ENCODE assay signal across 18 cellular contexts in genomic region chr3:117350386-117350785, GRCh38.
A peak's percentile ranks its signal among the peaks of the same experiment; 100 is the strongest.
DNase-seq lines count a peak whose midpoint lies in the region; ATAC-seq lines count a peak whose summit lies in the region.
"Had no signal": no experiment of that assay in that cellular context is flagged by ENCODE, and none has a peak within 500 bp of the region (broad histone marks: within the 10 kb centered on the region; RNA-seq: fewer than 3 reads in every experiment).

No MANE protein-coding gene starts in this region.

- no peaks in the 10 kb centered on the region for H3K36me3 Mint-ChIP-seq in activated CD4-positive, alpha-beta T cell treated with anti-CD3 and anti-CD28 coated beads for 36 hours (ENCODE audit: low read depth)
- H3K36me3 Mint-ChIP-seq in activated CD4-positive, alpha-beta memory T cell treated with anti-CD3 and anti-CD28 coated beads, Interleukin-2, amount 10 ng/mL, durations not matched to agents 7 days and 5 days (ENCODE audit: low read depth): no peaks in the 10 kb centered on the region

- H3K4me1 Mint-ChIP-seq in activated CD4-positive, alpha-beta T cell treated with anti-CD3 and anti-CD28 coated beads for 36 hours: no peaks in the 10 kb centered on the region
- H3K4me1 Mint-ChIP-seq in activated CD4-positive, alpha-beta memory T cell treated with anti-CD3 and anti-CD28 coated beads, Interleukin-2, amount 10 ng/mL, durations not matched to agents 7 days and 5 days: no peaks in the 10 kb centered on the region
- H3K4me1 Mint-ChIP-seq: B cell had no signal

- POLR2A ChIA-PET in activated CD4-positive, alpha-beta T cell treated with anti-CD3 and anti-CD28 coated beads for 36 hours (lab: Charles Lee): no interaction called here
- POLR2A ChIA-PET in activated CD4-positive, alpha-beta memory T cell treated with anti-CD3 and anti-CD28 coated beads, Interleukin-2, amount 10 ng/mL, durations not matched to agents 7 days and 5 days (lab: Charles Lee): no interaction called here

- intact Hi-C loops in activated CD4-positive, alpha-beta T cell treated with anti-CD3 and anti-CD28 coated beads for 36 hours (cut with DNase I, micrococcal nuclease): no loop called here

- no peaks in the 10 kb centered on the region for H3K9me3 Mint-ChIP-seq in activated CD4-positive, alpha-beta T cell treated with anti-CD3 and anti-CD28 coated beads for 36 hours (ENCODE audit: low read depth)
- no peaks in the 10 kb centered on the region for H3K9me3 Mint-ChIP-seq in activated CD4-positive, alpha-beta memory T cell treated with anti-CD3 and anti-CD28 coated beads, Interleukin-2, amount 10 ng/mL, durations not matched to agents 7 days and 5 days
- H3K9me3 Mint-ChIP-seq: GM23338 had no signal

- H3K27me3 Mint-ChIP-seq in activated CD4-positive, alpha-beta T cell treated with anti-CD3 and anti-CD28 coated beads for 36 hours: no peaks in the 10 kb centered on the region
- H3K27me3 Mint-ChIP-seq in activated CD4-positive, alpha-beta memory T cell treated with anti-CD3 and anti-CD28 coated beads, Interleukin-2, amount 10 ng/mL, durations not matched to agents 7 days and 5 days: no peaks in the 10 kb centered on the region
- H3K27me3 Mint-ChIP-seq: B cell; CD4-positive, alpha-beta T cell had no signal

- no peak overlapping the region for H3K4me3 Mint-ChIP-seq in activated CD4-positive, alpha-beta T cell treated with anti-CD3 and anti-CD28 coated beads for 36 hours
- no peak overlapping the region for H3K4me3 Mint-ChIP-seq in activated CD4-positive, alpha-beta memory T cell treated with anti-CD3 and anti-CD28 coated beads, Interleukin-2, amount 10 ng/mL, durations not matched to agents 7 days and 5 days
- H3K4me3 Mint-ChIP-seq: B cell; CD4-positive, alpha-beta T cell; GM23338 had no signal

- CTCF ChIA-PET in activated CD4-positive, alpha-beta T cell treated with anti-CD3 and anti-CD28 coated beads for 36 hours (lab: Charles Lee): no interaction called here
- CTCF ChIA-PET in activated CD4-positive, alpha-beta memory T cell treated with anti-CD3 and anti-CD28 coated beads, Interleukin-2, amount 10 ng/mL, durations not matched to agents 7 days and 5 days (lab: Charles Lee): no interaction called here

- H3K27ac Mint-ChIP-seq in activated CD4-positive, alpha-beta T cell treated with anti-CD3 and anti-CD28 coated beads for 36 hours: no peak overlapping the region
- H3K27ac Mint-ChIP-seq in activated CD4-positive, alpha-beta memory T cell treated with anti-CD3 and anti-CD28 coated beads, Interleukin-2, amount 10 ng/mL, durations not matched to agents 7 days and 5 days: no peak overlapping the region
- H3K27ac Mint-ChIP-seq: B cell; CD4-positive, alpha-beta T cell; GM23338 had no signal

- DNase-seq in NCI-H1105 treated with DMSO at 0.1 percent for 48 hours (lab: John Stamatoyannopoulos, UW): peak; percentile 14
- DNase-seq in NCI-H1105 (lab: John Stamatoyannopoulos, UW): no peak
- DNase-seq in astrocyte of the hippocampus (ENCODE audit: low read depth, low spot score): peak; percentile 45
- DNase-seq in midbrain (lab: John Stamatoyannopoulos, UW): peak; percentile 31
- DNase-seq in activated CD4-positive, alpha-beta T cell treated with anti-CD3 and anti-CD28 coated beads for 36 hours: no peak
- no peak for DNase-seq in activated CD4-positive, alpha-beta memory T cell treated with anti-CD3 and anti-CD28 coated beads, Interleukin-2, amount 10 ng/mL, durations not matched to agents 7 days and 5 days
- no peak for DNase-seq in NCI-H2171 treated with DMSO at 0.1 percent for 48 hours (lab: John Stamatoyannopoulos, UW)
- DNase-seq: 8988T; ACHN; C1 segment of cervical spinal cord; Calu3; CD4-positive, alpha-beta T cell; DMS153; DMS79 treated with DMSO at 0.1 percent for 48 hours; EL; H7 had no signal

- no peak for ATAC-seq in activated CD4-positive, alpha-beta T cell treated with anti-CD3 and anti-CD28 coated beads for 36 hours
- ATAC-seq: GM23338 had no signal

Comparison
In these comparisons a context has a peak if more than half of its experiments do, and no peak if none do; other contexts are left out.
1. DNase-seq: peak in NCI-H1105 treated with DMSO at 0.1 percent for 48 hours (single experiment), astrocyte of the hippocampus (single experiment) and midbrain (single experiment); none in NCI-H1105 (single experiment), activated CD4-positive, alpha-beta T cell treated with anti-CD3 and anti-CD28 coated beads for 36 hours (single experiment), activated CD4-positive, alpha-beta memory T cell treated with anti-CD3 and anti-CD28 coated beads, Interleukin-2, amount 10 ng/mL, durations not matched to agents 7 days and 5 days (single experiment) and NCI-H2171 treated with DMSO at 0.1 percent for 48 hours (single experiment).